In the genomic region with DNA sequence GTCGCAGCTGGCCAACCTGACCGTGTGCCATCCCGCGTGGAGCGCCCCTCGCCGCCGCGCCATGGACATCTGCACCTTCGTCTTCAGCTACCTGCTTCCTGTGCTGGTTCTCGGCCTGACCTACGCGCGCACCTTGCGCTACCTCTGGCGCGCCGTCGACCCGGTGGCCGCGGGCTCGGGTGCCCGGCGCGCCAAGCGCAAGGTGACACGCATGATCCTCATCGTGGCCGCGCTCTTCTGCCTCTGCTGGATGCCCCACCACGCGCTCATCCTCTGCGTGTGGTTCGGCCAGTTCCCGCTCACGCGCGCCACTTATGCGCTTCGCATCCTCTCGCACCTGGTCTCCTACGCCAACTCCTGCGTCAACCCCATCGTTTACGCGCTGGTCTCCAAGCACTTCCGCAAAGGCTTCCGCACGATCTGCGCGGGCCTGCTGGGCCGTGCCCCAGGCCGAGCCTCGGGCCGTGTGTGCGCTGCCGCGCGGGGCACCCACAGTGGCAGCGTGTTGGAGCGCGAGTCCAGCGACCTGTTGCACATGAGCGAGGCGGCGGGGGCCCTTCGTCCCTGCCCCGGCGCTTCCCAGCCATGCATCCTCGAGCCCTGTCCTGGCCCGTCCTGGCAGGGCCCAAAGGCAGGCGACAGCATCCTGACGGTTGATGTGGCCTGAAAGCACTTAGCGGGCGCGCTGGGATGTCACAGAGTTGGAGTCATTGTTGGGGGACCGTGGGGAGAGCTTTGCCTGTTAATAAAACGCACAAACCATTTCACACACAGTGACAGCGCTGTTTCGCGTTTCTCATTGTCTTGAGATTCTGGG, we compare ENCODE assay signal across 11 cellular contexts. TPM values are rescaled to one million over a fixed set of nuclear protein-coding genes. Genes with fewer than 3 reads are reported as not detected.
DNase-seq lines count a peak whose midpoint lies in the region; ATAC-seq and TF ChIP-seq lines count a peak whose summit lies in the region.
"Had no signal": no experiment of that assay in that cellular context is flagged by ENCODE, and none has a peak within 500 bp of the region (broad histone marks: within the 10 kb centered on the region; RNA-seq: fewer than 3 reads in every experiment).

No MANE protein-coding gene starts in this region.

- peaks cover 13% of the 10 kb centered on the region for H3F3A ChIP-seq in SK-N-SH (replicated peaks; ENCODE audit: insufficient read depth)

- H2AFZ ChIP-seq in SK-N-SH (ENCODE audit: low read depth): no peak overlapping the region

- intact Hi-C loops in activated CD8-positive, alpha-beta T cell treated with anti-CD3 and anti-CD28 coated beads for 36 hours (cut with micrococcal nuclease): no loop called here
- intact Hi-C loops in body of pancreas (cut with DNase I): no loop called here
- intact Hi-C loops in sciatic nerve (cut with DNase I): no loop called here

- POLR2A ChIA-PET in SK-N-SH (lab: Yijun Ruan, JAX): interaction anchor here (1.0 to 1.4 kb wide), 2 partner anchors 17 to 63 kb away, joined by 3 to 5 read pairs; no protein-coding TSS in a partner anchor
- POLR2A ChIA-PET in activated CD8-positive, alpha-beta T cell treated with anti-CD3 and anti-CD28 coated beads for 36 hours (lab: Charles Lee): interaction anchor here (0.5 to 2.9 kb wide), 10 partner anchors 9 to 191 kb away, joined by 3 to 10 read pairs (median 4); a partner anchor contains a TSS

- H3K27me3 Mint-ChIP-seq in activated CD8-positive, alpha-beta T cell treated with anti-CD3 and anti-CD28 coated beads for 36 hours: peaks cover 47% of the 10 kb centered on the region

- no peak overlapping the region; the same call in 1 of the 2 replicates for H3K4me2 ChIP-seq in SK-N-SH

- peak overlapping the region; percentile 14 for H3K27ac Mint-ChIP-seq in activated CD8-positive, alpha-beta T cell treated with anti-CD3 and anti-CD28 coated beads for 36 hours

- no peak for TF ChIP-seq CTCF in SK-N-SH (IDR thresholded peaks at IDR 0.05)
- no peak for TF ChIP-seq CTCF in activated CD8-positive, alpha-beta T cell treated with anti-CD3 and anti-CD28 coated beads for 36 hours (IDR thresholded peaks at IDR 0.05)
- no peak for TF ChIP-seq CTCF in body of pancreas (IDR thresholded peaks at IDR 0.05)

- TF ChIP-seq POLR2A in body of pancreas (IDR thresholded peaks at IDR 0.05): no peak

- H3K4me3 ChIP-seq in SK-N-SH (ENCODE audit: low read depth in 2 of 2, low read length in 1 of 2) (no peak overlapping the region), body of pancreas (no peak overlapping the region)

- TF ChIP-seq EP300 in SK-N-SH (IDR thresholded peaks at IDR 0.05; ENCODE audit: borderline replicate concordance in 1 of 2, low read depth in 1 of 2, low read length in 1 of 2): no peak

- WGBS in SK-N-SH (ENCODE audit: low lambda C conversion rate): 33% methylated on average over 55 of the region's 82 CpGs
- WGBS in body of pancreas, 2 donors: 16 to 52% methylated on average over 22 to 82 of the region's 82 CpGs

- H3K27me3 ChIP-seq in SK-N-SH (ENCODE audit: insufficient read depth) (peaks cover 73% of the 10 kb centered on the region), body of pancreas (peaks cover 7 to 42% of the 10 kb centered on the region in 2 donors)

- H4K20me1 ChIP-seq in SK-N-SH (ENCODE audit: insufficient read depth): no peaks in the 10 kb centered on the region; the same call in 1 of the 2 replicates

- H3K4me1 ChIP-seq in SK-N-SH (ENCODE audit: control insufficient read depth in 1 of 2, insufficient read depth in 2 of 2, low read depth in 1 of 2, low read length in 1 of 2): peaks cover 0 to 37% of the 10 kb centered on the region in 2 experiments; a peak in 1 of 4 replicates
- peaks cover 59% of the 10 kb centered on the region for H3K4me1 ChIP-seq in body of pancreas

- CTCF ChIA-PET in SK-N-SH (lab: Yijun Ruan, JAX): interaction anchor here (0.8 to 7.8 kb wide), 14 partner anchors 9 to 203 kb away, joined by 3 to 64 read pairs (median 4); no protein-coding TSS in a partner anchor
- CTCF ChIA-PET in activated CD8-positive, alpha-beta T cell treated with anti-CD3 and anti-CD28 coated beads for 36 hours (lab: Charles Lee): interaction anchor here (0.8 to 1.6 kb wide), 4 partner anchors 13 to 203 kb away, joined by 3 to 4 read pairs (median 4); a partner anchor contains a TSS

- H3K4me3 Mint-ChIP-seq in activated CD8-positive, alpha-beta T cell treated with anti-CD3 and anti-CD28 coated beads for 36 hours: peak overlapping the region; percentile 66

- H3K27ac ChIP-seq in SK-N-SH (ENCODE audit: low read depth in 2 of 2, low read length in 1 of 2) (no peak overlapping the region), body of pancreas (no peak overlapping the region)

- peaks cover 1% of the 10 kb centered on the region for H3K36me3 Mint-ChIP-seq in activated CD8-positive, alpha-beta T cell treated with anti-CD3 and anti-CD28 coated beads for 36 hours (ENCODE audit: low read depth)

- peaks cover 41% of the 10 kb centered on the region for H3K4me1 Mint-ChIP-seq in activated CD8-positive, alpha-beta T cell treated with anti-CD3 and anti-CD28 coated beads for 36 hours (ENCODE audit: low read depth)

- H3K9ac ChIP-seq in SK-N-SH: no peak overlapping the region

- no peak for TF ChIP-seq RAD21 in SK-N-SH (IDR thresholded peaks at IDR 0.05; ENCODE audit: low read length)

- DNase-seq in SK-N-SH: peak; percentile 57
- DNase-seq in activated CD8-positive, alpha-beta T cell treated with anti-CD3 and anti-CD28 coated beads for 36 hours: peak; percentile 72
- DNase-seq in germinal center (ENCODE audit: low spot score): peak; percentile 59
- DNase-seq in stimulated activated CD8-positive, alpha-beta memory T cell treated with anti-CD3 and anti-CD28 coated beads, Interleukin-4, amount 100 ng/mL, for 48 hours: peak; percentile 45
- no peak for DNase-seq in body of pancreas
- DNase-seq in sciatic nerve (ENCODE audit: low spot score): no peak
- DNase-seq in RKO (ENCODE audit: low spot score): no peak

- H3K9me3 ChIP-seq in SK-N-SH: no peaks in the 10 kb centered on the region
- H3K9me3 ChIP-seq in body of pancreas: no peaks in the 10 kb centered on the region

- no peaks in the 10 kb centered on the region for H3K36me3 ChIP-seq in SK-N-SH (replicated peaks in 1 of 2; ENCODE audit: control insufficient read depth in 1 of 2, insufficient read depth in 2 of 2, low read length in 1 of 2)
- H3K36me3 ChIP-seq in body of pancreas (replicated peaks in 1 of 2; ENCODE audit: insufficient read depth in 1 of 2, low read depth in 2 of 2): no peaks in the 10 kb centered on the region

- H3K9me3 Mint-ChIP-seq in activated CD8-positive, alpha-beta T cell treated with anti-CD3 and anti-CD28 coated beads for 36 hours: no peaks in the 10 kb centered on the region

- no peak for ATAC-seq in SK-N-SH treated with all-trans-retinoic acid at 6 μM for 48 hours
- ATAC-seq in activated CD8-positive, alpha-beta T cell treated with anti-CD3 and anti-CD28 coated beads for 36 hours: peak; percentile 25
- no peak for ATAC-seq in body of pancreas
- ATAC-seq in sciatic nerve: no peak

- H3K9me2 ChIP-seq in SK-N-SH: no peaks in the 10 kb centered on the region

- H3K79me2 ChIP-seq in SK-N-SH (ENCODE audit: insufficient read depth): peaks cover 11% of the 10 kb centered on the region

TF ChIP-seq in SK-N-SH, 30 proteins besides CTCF, POLR2A, EP300 and RAD21 (continues in another document):
- TF ChIP-seq EZH2phosphoT487 (IDR thresholded peaks at IDR 0.05; ENCODE audit: borderline replicate concordance, low read depth): no peak
- TF ChIP-seq GATA2 (CRISPR knock-in tag; IDR thresholded peaks at IDR 0.05): no peak
- TF ChIP-seq TAF1 (IDR thresholded peaks at IDR 0.05; ENCODE audit: borderline replicate concordance, low read depth, low read length): no peak
- no peak for TF ChIP-seq NRF1 (IDR thresholded peaks at IDR 0.05; ENCODE audit: low read depth, low read length)
- TF ChIP-seq SIN3A (IDR thresholded peaks at IDR 0.05; ENCODE audit: borderline replicate concordance, low read depth, low read length): no peak

TF ChIP-seq in SK-N-SH treated with all-trans-retinoic acid at 6 μM for 48 hours, 23 proteins besides CTCF, POLR2A, EP300 and RAD21:
- TF ChIP-seq CSDC2 (CRISPR knock-in tag; IDR thresholded peaks at IDR 0.05) (no peak), ZFP3 (CRISPR knock-in tag; IDR thresholded peaks at IDR 0.05) (no peak)

RNA-seq across cellular contexts. Expression of a gene that starts 2.0 kb away (rescaled TPM):
- polyA plus RNA-seq in SK-N-SH (2012; rRNA removed): 0.03 TPM in 1 of 2 replicates, not detected in the other
- polyA plus RNA-seq in SK-N-SH (2012; cell fraction: cytosol; rRNA removed): 0.01 TPM in 1 of 2 replicates, not detected in the other
- 0.12 and 0.26 TPM in 2 replicates for polyA plus RNA-seq in SK-N-SH (2012; cell fraction: nucleus; rRNA removed)
- total RNA-seq in activated CD8-positive, alpha-beta T cell treated with anti-CD3 and anti-CD28 coated beads for 36 hours: 1 to 10 TPM; 2.3 to 3.0 TPM
- total RNA-seq in body of pancreas (not detected), sciatic nerve (not detected)
- total RNA-seq: LHCN-M2, skeletal muscle tissue, urinary bladder had no signal

RNA-seq across cellular contexts. Expression of a gene that starts 2.4 kb away (rescaled TPM):
- 0.05 and 0.08 TPM in 2 replicates for polyA plus RNA-seq in SK-N-SH (2012; rRNA removed)
- polyA plus RNA-seq in SK-N-SH (2012; cell fraction: cytosol; rRNA removed): 0.03 TPM in 2 replicates
- polyA plus RNA-seq in SK-N-SH (2012; cell fraction: nucleus; rRNA removed): 0.08 and 0.15 TPM in 2 replicates
- 1 to 10 TPM; 1.6 to 2.1 TPM for total RNA-seq in activated CD8-positive, alpha-beta T cell treated with anti-CD3 and anti-CD28 coated beads for 36 hours
- total RNA-seq in body of pancreas: under 1 TPM in 1 of 2 donors, not detected in 1; 0.52 TPM
- not detected for total RNA-seq in sciatic nerve
- total RNA-seq: LHCN-M2, skeletal muscle tissue, urinary bladder had no signal

RNA-seq across cellular contexts. Expression of a gene that starts 4.7 kb away (rescaled TPM):
- 76.8 and 81.4 TPM in 2 replicates for polyA plus RNA-seq in SK-N-SH (2012; rRNA removed)
- 74.4 and 76.2 TPM in 2 replicates for polyA plus RNA-seq in SK-N-SH (2012; cell fraction: cytosol; rRNA removed)
- polyA plus RNA-seq in SK-N-SH (2012; cell fraction: nucleus; rRNA removed): 53.5 and 64.0 TPM in 2 replicates
- total RNA-seq in activated CD8-positive, alpha-beta T cell treated with anti-CD3 and anti-CD28 coated beads for 36 hours: 100 to 1,000 TPM; 132 to 135 TPM
- total RNA-seq in body of pancreas (10 to 100 TPM; 26.2 to 27.7 TPM), sciatic nerve (65.1 TPM)

RNA-seq across cellular contexts. Expression of a gene that starts 26.6 kb away (rescaled TPM):
- polyA plus RNA-seq in SK-N-SH (2012; rRNA removed): 129 and 167 TPM in 2 replicates
- 58.5 and 83.4 TPM in 2 replicates for polyA plus RNA-seq in SK-N-SH (2012; cell fraction: cytosol; rRNA removed)
- polyA plus RNA-seq in SK-N-SH (2012; cell fraction: nucleus; rRNA removed): 364 and 387 TPM in 2 replicates
- total RNA-seq in activated CD8-positive, alpha-beta T cell treated with anti-CD3 and anti-CD28 coated beads for 36 hours: 10 to 100 TPM; 53.5 to 64.9 TPM
- total RNA-seq in body of pancreas (10 to 100 TPM; 53.2 to 73.2 TPM), sciatic nerve (125 TPM)

RNA-seq across cellular contexts. Expression of a gene that starts 49.9 kb away (rescaled TPM):
- polyA plus RNA-seq in SK-N-SH (2012; rRNA removed): 0.15 and 0.23 TPM in 2 replicates
- polyA plus RNA-seq in SK-N-SH (2012; cell fraction: cytosol; rRNA removed): 0.09 and 0.16 TPM in 2 replicates
- polyA plus RNA-seq in SK-N-SH (2012; cell fraction: nucleus; rRNA removed): 0.26 and 0.42 TPM in 2 replicates
- total RNA-seq in activated CD8-positive, alpha-beta T cell treated with anti-CD3 and anti-CD28 coated beads for 36 hours: under 1 TPM; 0.16 to 0.34 TPM
- 10 to 100 TPM in 1 of 2 donors, 1 to 10 TPM in 1; 4.9 to 13.0 TPM for total RNA-seq in body of pancreas
- 1.2 TPM for total RNA-seq in sciatic nerve
- total RNA-seq: LHCN-M2 had no signal

Comparison
In these comparisons a context has a peak if more than half of its experiments do, and no peak if none do; other contexts are left out.
1. DNase-seq: peak in SK-N-SH (single experiment), activated CD8-positive, alpha-beta T cell treated with anti-CD3 and anti-CD28 coated beads for 36 hours (single experiment), germinal center (single experiment) and stimulated activated CD8-positive, alpha-beta memory T cell treated with anti-CD3 and anti-CD28 coated beads, Interleukin-4, amount 100 ng/mL, for 48 hours (single experiment); none in body of pancreas (0 of 4), sciatic nerve (single experiment) and RKO (single experiment).